Comparison of ENCODE assay signal across 1 cellular context in the genomic region with DNA sequence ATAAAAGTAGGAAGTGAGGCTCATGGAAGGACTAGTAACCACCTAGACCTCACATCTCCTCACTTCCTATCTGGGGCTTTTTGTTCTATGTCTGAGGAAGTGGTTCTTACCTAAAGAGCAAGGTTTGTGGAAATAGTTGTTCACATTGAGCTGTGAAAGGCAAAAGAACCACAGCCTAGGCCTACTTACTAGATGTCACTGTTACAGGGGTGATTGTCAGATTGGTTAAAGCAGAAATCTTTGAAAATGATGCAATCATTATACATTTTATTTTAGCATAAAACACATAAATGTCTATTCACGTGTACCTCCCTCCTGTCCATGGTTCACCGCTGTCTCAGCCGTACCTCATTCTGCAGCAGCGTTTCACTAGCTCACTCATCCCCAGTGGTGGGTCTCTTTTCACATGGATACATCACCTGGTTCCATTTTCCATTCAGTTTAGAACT.
TF ChIP-seq lines count a peak whose summit lies in the region.

No MANE protein-coding gene starts in this region.

TF ChIP-seq in HepG2, 621 proteins besides CTCF, POLR2A, EP300 and RAD21 (continued from another document):
- TF ChIP-seq ZBTB40 (IDR thresholded peaks at IDR 0.05) (no peak), ZBTB40 (CRISPR knock-in tag; IDR thresholded peaks at IDR 0.05) (no peak), ZNF607 (CRISPR knock-in tag; IDR thresholded peaks at IDR 0.05; ENCODE audit: borderline replicate concordance) (no peak), TRIM24 (CRISPR knock-in tag; IDR thresholded peaks at IDR 0.05) (no peak), ZFP36 (IDR thresholded peaks at IDR 0.05; ENCODE audit: borderline replicate concordance, low read depth, low read length, partially characterized antibody) (no peak), LCORL (IDR thresholded peaks at IDR 0.05) (no peak), LCORL (CRISPR knock-in tag; IDR thresholded peaks at IDR 0.05) (no peak), RBM22 (optimal IDR thresholded peaks at IDR 0.05; ENCODE audit: low read length) (peak; percentile 49), ZNF124 (CRISPR knock-in tag; IDR thresholded peaks at IDR 0.05) (no peak), ATF7 (IDR thresholded peaks at IDR 0.05) (peak; percentile 66), ATF7 (CRISPR knock-in tag; IDR thresholded peaks at IDR 0.05) (no peak)
- TF ChIP-seq, protein P1, sequence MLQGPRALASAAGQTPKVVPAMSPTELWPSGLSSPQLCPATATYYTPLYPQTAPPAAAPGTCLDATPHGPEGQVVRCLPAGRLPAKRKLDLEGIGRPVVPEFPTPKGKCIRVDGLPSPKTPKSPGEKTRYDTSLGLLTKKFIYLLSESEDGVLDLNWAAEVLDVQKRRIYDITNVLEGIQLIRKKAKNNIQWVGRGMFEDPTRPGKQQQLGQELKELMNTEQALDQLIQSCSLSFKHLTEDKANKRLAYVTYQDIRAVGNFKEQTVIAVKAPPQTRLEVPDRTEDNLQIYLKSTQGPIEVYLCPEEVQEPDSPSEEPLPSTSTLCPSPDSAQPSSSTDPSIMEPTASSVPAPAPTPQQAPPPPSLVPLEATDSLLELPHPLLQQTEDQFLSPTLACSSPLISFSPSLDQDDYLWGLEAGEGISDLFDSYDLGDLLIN (CRISPR knock-in tag; IDR thresholded peaks at IDR 0.05; ENCODE audit: borderline replicate concordance): no peak
